In genomic region chr5:132820162-132820754, GRCh38 we compare ENCODE assay signal across 8 cellular contexts. TPM values are rescaled to one million over a fixed set of nuclear protein-coding genes. Genes with fewer than 3 reads are reported as not detected.
DNase-seq lines count a peak whose midpoint lies in the region; ATAC-seq lines count a peak whose summit lies in the region.

No MANE protein-coding gene starts in this region.

- DNase-seq in GM04504 (ENCODE audit: low read depth) (peak; percentile 64), NCI-H1694 (lab: John Stamatoyannopoulos, UW) (peak; percentile 88), T-helper 22 cell (ENCODE audit: low read depth) (peak; percentile 60), anterior cingulate cortex (lab: John Stamatoyannopoulos, UW) (peak in 57 of 58 donors; percentile 45 to 99 (median 89)), left ventricle myocardium superior (peak; percentile 93), sciatic nerve (ENCODE audit: low spot score) (peak; percentile 97)

- ATAC-seq in HG02623 (IDR thresholded peaks at IDR 0.05; ENCODE audit: unreplicated experiment) (peak; percentile 70), left ventricle myocardium superior (peak; percentile 85), sciatic nerve (peak; percentile 77), GM19324 (IDR thresholded peaks at IDR 0.05; ENCODE audit: low FRiP score, unreplicated experiment) (no peak)

- intact Hi-C loops in left ventricle myocardium superior (cut with micrococcal nuclease): no loop called here
- intact Hi-C loops in sciatic nerve (cut with DNase I): no loop called here

RNA-seq across cellular contexts. Expression of gene SOWAHA, which starts 7.2 kb away (rescaled TPM):
- total RNA-seq in left ventricle myocardium superior (0.17 TPM), sciatic nerve (2.5 TPM)

RNA-seq across cellular contexts. Expression of gene SHROOM1, which starts 10.2 kb away (rescaled TPM):
- total RNA-seq in left ventricle myocardium superior (5.7 TPM), sciatic nerve (33.3 TPM)

RNA-seq across cellular contexts. Expression of gene SEPTIN8, which starts 43.2 kb away (rescaled TPM):
- 30.4 TPM for total RNA-seq in left ventricle myocardium superior
- 59.3 TPM for total RNA-seq in sciatic nerve

RNA-seq across cellular contexts. Expression of gene GDF9, which starts 46.0 kb away (rescaled TPM):
- 0.30 TPM for total RNA-seq in left ventricle myocardium superior
- 0.40 TPM for total RNA-seq in sciatic nerve

RNA-seq across cellular contexts. Expression of gene UQCRQ, which starts 46.2 kb away (rescaled TPM):
- total RNA-seq in left ventricle myocardium superior: 1,703 TPM
- 187 TPM for total RNA-seq in sciatic nerve
